ENCODE assay signal across 23 cellular contexts in the genomic region with DNA sequence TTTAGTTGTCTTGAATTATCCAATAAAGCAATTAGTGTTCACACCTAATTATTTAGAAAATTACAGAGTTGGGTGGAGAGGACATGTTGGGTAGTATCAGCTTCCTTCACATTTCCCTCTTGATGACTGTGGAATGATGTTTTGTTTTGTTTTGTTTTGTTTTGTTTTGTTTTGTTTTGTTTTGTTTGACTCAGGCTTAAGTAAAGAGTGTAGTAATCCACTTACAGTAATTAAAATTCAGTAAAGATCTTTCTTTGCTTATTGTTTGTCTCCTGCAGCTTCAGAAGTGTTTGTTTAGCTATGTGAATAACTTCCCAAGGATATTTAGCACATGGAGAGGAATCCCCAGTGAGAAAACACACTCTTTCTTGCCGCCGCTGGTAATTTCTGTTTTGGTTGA. TPM values are rescaled to one million over a fixed set of nuclear protein-coding genes. Genes with fewer than 3 reads are reported as not detected.
A peak's percentile ranks its signal among the peaks of the same experiment; 100 is the strongest.
DNase-seq lines count a peak whose midpoint lies in the region; FAIRE-seq and TF ChIP-seq lines count a peak whose summit lies in the region.
"Had no signal": no experiment of that assay in that cellular context is flagged by ENCODE, and none has a peak within 500 bp of the region (broad histone marks: within the 10 kb centered on the region; RNA-seq: fewer than 3 reads in every experiment).

No MANE protein-coding gene starts in this region.

- no TSS peak for BruUV-seq in endothelial cell of umbilical vein (replicated peaks; lab: Mats Ljungman, UMichigan)

- H3K9ac ChIP-seq in endothelial cell of umbilical vein (replicated peaks; ENCODE audit: extremely low read depth, insufficient read depth, low read length), result peak overlapping the region; percentile 8

- H2AFZ ChIP-seq in endothelial cell of umbilical vein (ENCODE audit: low read depth, low read length), result peak overlapping the region; percentile 13
- H2AFZ ChIP-seq: GM23338 had no signal

- H3K79me2 ChIP-seq in endothelial cell of umbilical vein (ENCODE audit: control insufficient read depth, insufficient read depth, low read length), result peaks cover 11% of the 10 kb centered on the region

- no peaks in the 10 kb centered on the region for H3K9me1 ChIP-seq in endothelial cell of umbilical vein (replicated peaks; ENCODE audit: control insufficient read depth, extremely low read depth, insufficient read depth, low read length)

- H3K4me3 Mint-ChIP-seq in nephron, result peak overlapping the region in 1 of 3 experiments; percentile 4
- H3K4me3 Mint-ChIP-seq: activated T-helper 1 cell treated with anti-CD3 and anti-CD28 coated beads, Interleukin-12 subunit alpha, Interleukin-12 subunit beta, Interleukin-2, Interleukin-4 antibody, amounts not matched to agents 30 ng/mL and 10 ng/mL and 1 ng/mL, durations not matched to agents 14 hours and 24 hours and 36 hours; CD4-positive, alpha-beta memory T cell; GM23338; IgD-negative memory B cell; immature natural killer cell had no signal

- H3K9me3 ChIP-seq in endothelial cell of umbilical vein (replicated peaks; ENCODE audit: control insufficient read depth, insufficient read depth, low read length), result no peaks in the 10 kb centered on the region

- TF ChIP-seq POLR2A in endothelial cell of umbilical vein (IDR thresholded peaks at IDR 0.05; ENCODE audit: low read depth, low read length), result no peak

- H3K27ac Mint-ChIP-seq in nephron, result peak overlapping the region; percentile 62 to 93 (median 71)
- H3K27ac Mint-ChIP-seq: activated T-helper 1 cell treated with anti-CD3 and anti-CD28 coated beads, Interleukin-12 subunit alpha, Interleukin-12 subunit beta, Interleukin-2, Interleukin-4 antibody, amounts not matched to agents 30 ng/mL and 10 ng/mL and 1 ng/mL, durations not matched to agents 14 hours and 24 hours and 36 hours; GM23338; IgD-negative memory B cell; immature natural killer cell had no signal

- peaks cover 21% of the 10 kb centered on the region for H3K4me1 ChIP-seq in endothelial cell of umbilical vein (ENCODE audit: control insufficient read depth, extremely low read depth, insufficient read depth, low read length)

- H3K36me3 Mint-ChIP-seq in nephron (ENCODE audit: low read depth), result peaks cover 17% of the 10 kb centered on the region
- H3K36me3 Mint-ChIP-seq: immature natural killer cell had no signal

- TF ChIP-seq CTCF in endothelial cell of umbilical vein (IDR thresholded peaks at IDR 0.05; ENCODE audit: extremely low read depth in 1 of 2, insufficient read depth in 1 of 2, low read depth in 1 of 2, low read length in 2 of 2) (no peak), nephron (IDR thresholded peaks at IDR 0.05; ENCODE audit: unreplicated experiment in 3 of 3) (no peak)

- no peak overlapping the region for H3K27ac ChIP-seq in endothelial cell of umbilical vein (ENCODE audit: insufficient read depth, low read depth, low read length)
- H3K27ac ChIP-seq: 22Rv1, cardiac muscle cell had no signal

- dilution Hi-C loops in endothelial cell of umbilical vein (cut with MboI; ENCODE audit: extremely low pct_ligation_motif_present, low sequenced_read_pairs), result no loop called here

- intact Hi-C loops in endothelial cell of umbilical vein (cut with micrococcal nuclease), result loop anchor here (1.0 kb wide), 1 partner anchor 27 kb away; no protein-coding TSS in a partner anchor

- peak; percentile 76 for FAIRE-seq in HTR-8/SVneo (lab: Jason Lieb, UNC)
- no peak for FAIRE-seq in endothelial cell of umbilical vein (lab: Jason Lieb, UNC)
- FAIRE-seq: frontal cortex had no signal

- no peaks in the 10 kb centered on the region for H3K36me3 ChIP-seq in endothelial cell of umbilical vein (ENCODE audit: control insufficient read depth in 2 of 2, extremely low read depth in 1 of 2, insufficient read depth in 2 of 2, low read length in 2 of 2)
- H3K36me3 ChIP-seq: cardiac muscle cell had no signal

- peaks cover 3% of the 10 kb centered on the region for H3K9me3 Mint-ChIP-seq in nephron
- H3K9me3 Mint-ChIP-seq: activated T-helper 1 cell treated with anti-CD3 and anti-CD28 coated beads, Interleukin-12 subunit alpha, Interleukin-12 subunit beta, Interleukin-2, Interleukin-4 antibody, amounts not matched to agents 30 ng/mL and 10 ng/mL and 1 ng/mL, durations not matched to agents 14 hours and 24 hours and 36 hours; CD4-positive, alpha-beta memory T cell; GM23338; IgD-negative memory B cell; immature natural killer cell had no signal

- no peaks in the 10 kb centered on the region for H3K27me3 Mint-ChIP-seq in nephron (ENCODE audit: low read depth)
- H3K27me3 Mint-ChIP-seq: CD4-positive, alpha-beta memory T cell; IgD-negative memory B cell had no signal

- DNase-seq in NCI-H1417 (lab: John Stamatoyannopoulos, UW) (peak in 2 of 3 experiments; percentile 7 to 50), NCI-H1417 treated with DMSO at 0.1 percent for 48 hours (lab: John Stamatoyannopoulos, UW) (no peak), HTR-8/SVneo (ENCODE audit: insufficient read length, low spot score) (no peak), endothelial cell of umbilical vein (ENCODE audit: low read depth, low spot score) (peak; percentile 29), OCI-M2 (lab: John Stamatoyannopoulos, UW; ENCODE audit: unreplicated experiment) (no peak), activated gamma-delta T cell treated with Interleukin-2 at 50 U/mL for 16 hours (no peak)
- DNase-seq in stimulated activated CD4-positive, alpha-beta T cell treated with anti-CD3 and anti-CD28 coated beads, Interleukin-4, amount 100 ng/mL, for 1 hour, result no peak
- DNase-seq: activated naive CD4-positive, alpha-beta T cell treated with anti-CD3 and anti-CD28 coated beads, Interleukin-2, amount 50 U/mL, for 16 hours; CD4-positive, alpha-beta memory T cell; GDM1; hippocampal formation; immature natural killer cell; NCI-H1105; NCI-H2107; NCI-H524; stimulated activated CD8-positive, alpha-beta memory T cell treated with anti-CD3 and anti-CD28 coated beads, Interleukin-4, amount 100 ng/mL, for 48 hours had no signal

- POLR2A ChIA-PET in endothelial cell of umbilical vein (lab: Charles Lee), result no interaction called here

- H3K27me3 ChIP-seq in endothelial cell of umbilical vein (ENCODE audit: control insufficient read depth in 2 of 2, insufficient read depth in 2 of 2, low read length in 2 of 2), result no peaks in the 10 kb centered on the region
- H3K27me3 ChIP-seq: cardiac muscle cell had no signal

- H4K20me1 ChIP-seq in endothelial cell of umbilical vein (replicated peaks; ENCODE audit: control insufficient read depth, extremely low read depth, insufficient read depth, low read length), result no peaks in the 10 kb centered on the region

- H3K4me2 ChIP-seq in endothelial cell of umbilical vein (ENCODE audit: insufficient read depth, low read length), result peak overlapping the region; percentile 50
- H3K4me2 ChIP-seq: GM23338 had no signal

- no peak overlapping the region for H3K4me3 ChIP-seq in endothelial cell of umbilical vein (replicated peaks in 1 of 3; ENCODE audit: insufficient read depth in 1 of 3, low read depth in 1 of 3, low read length in 3 of 3)
- H3K4me3 ChIP-seq: cardiac muscle cell, GM23338 had no signal

- CTCF ChIA-PET in endothelial cell of umbilical vein (lab: Charles Lee), result interaction anchor here (0.9 to 2.1 kb wide), 5 partner anchors 15 to 144 kb away, joined by 3 to 6 read pairs (median 3); no protein-coding TSS in a partner anchor

- H3K4me1 Mint-ChIP-seq in nephron, result peaks cover 49% of the 10 kb centered on the region

TF ChIP-seq in endothelial cell of umbilical vein, 7 proteins besides CTCF, POLR2A, EP300 and RAD21:
- TF ChIP-seq FOS (IDR thresholded peaks at IDR 0.05; ENCODE audit: borderline replicate concordance, insufficient read depth, low read length) (no peak), GATA2 (IDR thresholded peaks at IDR 0.05; ENCODE audit: insufficient read depth, insufficient read length, low read depth, low read length) (no peak), EZH2 (IDR thresholded peaks at IDR 0.05; ENCODE audit: borderline replicate concordance, low read depth, low read length, severe bottlenecking) (no peak)
TF ChIP-seq in endothelial cell of umbilical vein: peak in this region for 0.

RNA-seq across cellular contexts. Expression of a gene that starts 59.7 kb away (rescaled TPM):
- total RNA-seq in endothelial cell of umbilical vein, result 25.3 and 32.0 TPM in 2 replicates
- polyA plus RNA-seq in endothelial cell of umbilical vein, result 6.9 and 10.2 TPM in 2 replicates
- polyA plus RNA-seq in endothelial cell of umbilical vein (2011; cell fraction: cytosol; rRNA removed), result 8.3 and 10.3 TPM in 2 replicates
- polyA plus RNA-seq in endothelial cell of umbilical vein (2011; cell fraction: nucleus; rRNA removed), result 38.1 and 48.2 TPM in 2 replicates
- 29.4 and 33.0 TPM in 2 replicates for polyA plus RNA-seq in endothelial cell of umbilical vein (2012)
- polyA minus RNA-seq in endothelial cell of umbilical vein, result 32.4 and 50.8 TPM in 2 replicates
- polyA minus RNA-seq in endothelial cell of umbilical vein (2011; cell fraction: cytosol; rRNA and poly(A)+ RNA removed), result 9.0 TPM
- polyA minus RNA-seq in endothelial cell of umbilical vein (2011; cell fraction: nucleus; rRNA and poly(A)+ RNA removed), result 85.5 and 131 TPM in 2 replicates

Comparison
In these comparisons a context has a peak if more than half of its experiments do, and no peak if none do; other contexts are left out.
1. DNase-seq: peak in NCI-H1417 (2 of 3) and endothelial cell of umbilical vein (single experiment); none in NCI-H1417 treated with DMSO at 0.1 percent for 48 hours (single experiment), HTR-8/SVneo (single experiment), OCI-M2 (single experiment), stimulated activated CD4-positive, alpha-beta T cell treated with anti-CD3 and anti-CD28 coated beads, Interleukin-4, amount 100 ng/mL, for 1 hour (single experiment) and activated gamma-delta T cell treated with Interleukin-2 at 50 U/mL for 16 hours (single experiment).